Comparison of ENCODE assay signal across 9 cellular contexts in the genomic region with DNA sequence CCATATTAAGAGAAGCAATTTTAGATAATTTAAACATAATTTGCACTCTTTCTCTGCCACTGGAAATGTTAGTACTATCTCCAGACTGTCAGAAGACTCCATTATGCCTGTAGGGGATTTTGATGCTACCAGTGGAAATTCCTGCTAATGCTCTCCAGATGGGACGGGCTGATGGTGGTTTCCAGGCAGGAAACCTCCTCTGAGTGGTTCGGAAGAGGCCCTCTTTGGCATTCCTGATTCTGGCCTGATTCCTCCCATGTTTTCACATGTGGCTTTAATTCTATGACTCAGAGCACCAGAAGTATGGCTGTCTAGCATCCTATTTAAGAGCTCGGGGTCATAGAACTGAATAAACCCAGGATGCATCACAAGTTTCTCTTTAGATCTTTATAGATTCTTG.
DNase-seq lines count a peak whose midpoint lies in the region; TF ChIP-seq lines count a peak whose summit lies in the region.
"Had no signal": no experiment of that assay in that cellular context is flagged by ENCODE, and none has a peak within 500 bp of the region (broad histone marks: within the 10 kb centered on the region; RNA-seq: fewer than 3 reads in every experiment).

No MANE protein-coding gene starts in this region.

- TF ChIP-seq POLR2A in stomach (IDR thresholded peaks at IDR 0.05) = no peak
- TF ChIP-seq POLR2A in vagina (IDR thresholded peaks at IDR 0.05) = no peak

- no peaks in the 10 kb centered on the region for H3K36me3 ChIP-seq in brain microvascular endothelial cell (replicated peaks)
- no peaks in the 10 kb centered on the region for H3K36me3 ChIP-seq in kidney epithelial cell (ENCODE audit: control insufficient read depth, insufficient read depth, low read length)
- no peaks in the 10 kb centered on the region for H3K36me3 ChIP-seq in stomach
- no peaks in the 10 kb centered on the region for H3K36me3 ChIP-seq in vagina
- H3K36me3 ChIP-seq: HAP-1 had no signal

- TF ChIP-seq EP300 in stomach (IDR thresholded peaks at IDR 0.05) = no peak

- H3K4me3 ChIP-seq in AG04449 (ENCODE audit: low read depth, low read length) (no peak overlapping the region), brain microvascular endothelial cell (ENCODE audit: low read depth, low read length) (no peak overlapping the region), kidney epithelial cell (ENCODE audit: low read depth, low read length) (no peak overlapping the region), stomach (no peak overlapping the region), vagina (no peak overlapping the region)
- H3K4me3 ChIP-seq: HAP-1 had no signal

- H3K27me3 ChIP-seq in brain microvascular endothelial cell (replicated peaks) = no peaks in the 10 kb centered on the region
- H3K27me3 ChIP-seq in kidney epithelial cell (ENCODE audit: control insufficient read depth, insufficient read depth, low read length) = no peaks in the 10 kb centered on the region
- no peaks in the 10 kb centered on the region for H3K27me3 ChIP-seq in stomach
- H3K27me3 ChIP-seq in vagina = no peaks in the 10 kb centered on the region

- 44 to 68% (median 57%) methylated on average over 3 of the region's 3 CpGs for WGBS in stomach, 5 donors

- CTCF ChIA-PET in AG04449 (lab: Yijun Ruan, JAX) = no interaction called here

- TF ChIP-seq CTCF in AG04449 (IDR thresholded peaks at IDR 0.05; ENCODE audit: insufficient read depth, low read length, missing control alignments) (no peak), brain microvascular endothelial cell (IDR thresholded peaks at IDR 0.05; ENCODE audit: low read depth, low read length, missing control alignments) (no peak), kidney epithelial cell (IDR thresholded peaks at IDR 0.05; ENCODE audit: insufficient read depth, low read length, poor library complexity, severe bottlenecking) (no peak), stomach (IDR thresholded peaks at IDR 0.05) (no peak), vagina (IDR thresholded peaks at IDR 0.05) (no peak)

- DNase-seq in AG04449 (ENCODE audit: low read depth, low spot score) (peak; percentile 96), HS-27A (ENCODE audit: low read depth) (peak; percentile 78), brain microvascular endothelial cell (peak; percentile 96), kidney epithelial cell (ENCODE audit: low read depth) (peak; percentile 37), NCI-H187 (lab: John Stamatoyannopoulos, UW) (no peak), LoVo (ENCODE audit: low spot score) (no peak), stomach (no peak), vagina (ENCODE audit: extremely low spot score in 2 of 2) (no peak)

- H3K9me3 ChIP-seq in stomach (no peaks in the 10 kb centered on the region), vagina (no peaks in the 10 kb centered on the region)
- H3K9me3 ChIP-seq: HAP-1 had no signal

- in situ Hi-C loops in brain microvascular endothelial cell (cut with HindIII; ENCODE audit: low pct_ligation_motif_present, low sequenced_read_pairs) = no loop called here

- H3K27ac ChIP-seq in brain microvascular endothelial cell = peak overlapping the region; percentile 99
- H3K27ac ChIP-seq in stomach = no peak overlapping the region
- H3K27ac ChIP-seq in vagina = no peak overlapping the region

- no peaks in the 10 kb centered on the region for H3K4me1 ChIP-seq in stomach
- no peaks in the 10 kb centered on the region for H3K4me1 ChIP-seq in vagina
- H3K4me1 ChIP-seq: HAP-1 had no signal

- POLR2A ChIA-PET in AG04449 (lab: Yijun Ruan, JAX) = interaction anchor here (0.6 to 1.1 kb wide), 3 partner anchors 13 to 45 kb away, joined by 3 to 5 read pairs (median 4); no protein-coding TSS in a partner anchor

- intact Hi-C loops in stomach (cut with DNase I; ENCODE audit: low total_unique reads) (no loop called here), vagina (cut with DNase I) (no loop called here)

Comparison
In these comparisons a context has a peak if more than half of its experiments do, and no peak if none do; other contexts are left out.
1. DNase-seq: peak in AG04449 (single experiment), HS-27A (single experiment), brain microvascular endothelial cell (single experiment) and kidney epithelial cell (single experiment); none in NCI-H187 (0 of 2), LoVo (single experiment), stomach (single experiment) and vagina (0 of 2).